Comparison of ENCODE assay signal across 25 cellular contexts in genomic region chr2:137381731-137382130, GRCh38.
"Had no signal": no experiment of that assay in that cellular context is flagged by ENCODE, and none has a peak within 500 bp of the region (broad histone marks: within the 10 kb centered on the region; RNA-seq: fewer than 3 reads in every experiment).

No MANE protein-coding gene starts in this region.

- H3K4me1 ChIP-seq: colonic mucosa, esophagus muscularis mucosa, esophagus squamous epithelium, foreskin keratinocyte, gastrocnemius medialis, gastroesophageal sphincter, heart left ventricle, heart right ventricle had no signal

- H3K36me3 ChIP-seq: colonic mucosa, esophagus muscularis mucosa, esophagus squamous epithelium, gastrocnemius medialis, gastroesophageal sphincter, heart left ventricle, heart right ventricle had no signal

- H3K27ac ChIP-seq: colonic mucosa, coronary artery, dorsolateral prefrontal cortex, epithelial cell of prostate, esophagus muscularis mucosa, esophagus squamous epithelium, foreskin keratinocyte, gastrocnemius medialis, gastroesophageal sphincter, heart left ventricle, heart right ventricle had no signal

- H3K4me1 Mint-ChIP-seq: endodermal cell had no signal

- H3K9me3 ChIP-seq: colonic mucosa, esophagus muscularis mucosa, esophagus squamous epithelium, gastrocnemius medialis, gastroesophageal sphincter had no signal

- H3K4me3 Mint-ChIP-seq: dendritic cell treated with granulocyte-macrophage colony-stimulating factor and Interleukin-4, amounts not matched to agents 40 ng/mL and 50 ng/mL, for 4 days; effector memory CD8-positive, alpha-beta T cell; endodermal cell had no signal

- H3K4me3 ChIP-seq: colonic mucosa, coronary artery, dorsolateral prefrontal cortex, esophagus muscularis mucosa, esophagus squamous epithelium, gastrocnemius medialis, gastroesophageal sphincter, heart left ventricle, heart right ventricle had no signal

- H3K27me3 Mint-ChIP-seq: dendritic cell treated with granulocyte-macrophage colony-stimulating factor and Interleukin-4, amounts not matched to agents 40 ng/mL and 50 ng/mL, for 4 days; effector memory CD8-positive, alpha-beta T cell had no signal

- H3K27ac Mint-ChIP-seq: dendritic cell treated with granulocyte-macrophage colony-stimulating factor and Interleukin-4, amounts not matched to agents 40 ng/mL and 50 ng/mL, for 4 days; effector memory CD8-positive, alpha-beta T cell; endodermal cell had no signal

- H3K27me3 ChIP-seq: colonic mucosa, esophagus muscularis mucosa, esophagus squamous epithelium, foreskin keratinocyte, gastrocnemius medialis, gastroesophageal sphincter, heart left ventricle, heart right ventricle had no signal

- ATAC-seq: effector memory CD8-positive, alpha-beta T cell; esophagus mucosa; gastrocnemius medialis; gastroesophageal sphincter; heart left ventricle; heart right ventricle had no signal

- DNase-seq: colonic mucosa; cortex of kidney; dermis blood vessel endothelial cell; dorsolateral prefrontal cortex; effector CD4-positive, alpha-beta T cell; effector CD8-positive, alpha-beta T cell; effector memory CD4-positive, alpha-beta T cell; effector memory CD8-positive, alpha-beta T cell; endodermal cell; erythroblast; esophagus squamous epithelium; foreskin fibroblast; foreskin keratinocyte; foreskin melanocyte; gastrocnemius medialis; glutamatergic neuron; head of caudate nucleus; heart right ventricle had no signal
